31 cellular contexts compared by ENCODE assay signal in genomic region chr1:38084700-38085099, GRCh38. TPM values are rescaled to one million over a fixed set of nuclear protein-coding genes. Genes with fewer than 3 reads are reported as not detected.
DNase-seq lines count a peak whose midpoint lies in the region; ATAC-seq and TF ChIP-seq lines count a peak whose summit lies in the region.
"Had no signal": no experiment of that assay in that cellular context is flagged by ENCODE, and none has a peak within 500 bp of the region (broad histone marks: within the 10 kb centered on the region; RNA-seq: fewer than 3 reads in every experiment).

No MANE protein-coding gene starts in this region.

- no peak for TF ChIP-seq CTCF in heart right ventricle (IDR thresholded peaks at IDR 0.05)
- TF ChIP-seq CTCF in nephron progenitor cell (IDR thresholded peaks at IDR 0.05), result no peak

- H2BK12ac ChIP-seq in neuronal stem cell (ENCODE audit: low read length), result no peak overlapping the region

- no peak overlapping the region for H3K4me3 Mint-ChIP-seq in nephron progenitor cell
- H3K4me3 Mint-ChIP-seq: activated CD8-positive, alpha-beta T cell treated with anti-CD3 and anti-CD28 coated beads for 36 hours; activated naive CD4-positive, alpha-beta T cell treated with anti-CD3 and anti-CD28 coated beads, Interleukin-2, amount 50 U/mL, for 24 hours; effector memory CD8-positive, alpha-beta T cell; naive thymus-derived CD8-positive, alpha-beta T cell; type B pancreatic cell had no signal

- H3K4me3 ChIP-seq in heart right ventricle (no peak overlapping the region), neuronal stem cell (ENCODE audit: low read length in 2 of 2) (no peak overlapping the region)
- H3K4me3 ChIP-seq: cardiac muscle cell, hepatocyte, SJSA1 had no signal

- no peak overlapping the region for H2BK15ac ChIP-seq in neuronal stem cell (ENCODE audit: low read length)

- H3K36me3 Mint-ChIP-seq in nephron progenitor cell (ENCODE audit: low read depth), result no peaks in the 10 kb centered on the region
- H3K36me3 Mint-ChIP-seq: activated naive CD4-positive, alpha-beta T cell treated with anti-CD3 and anti-CD28 coated beads, Interleukin-2, amount 50 U/mL, for 24 hours; naive thymus-derived CD8-positive, alpha-beta T cell; type B pancreatic cell had no signal

- H3K36me3 ChIP-seq in heart right ventricle, result no peaks in the 10 kb centered on the region
- no peaks in the 10 kb centered on the region for H3K36me3 ChIP-seq in neuronal stem cell (replicated peaks in 1 of 2; ENCODE audit: control insufficient read depth in 2 of 2, insufficient read depth in 2 of 2, low read length in 2 of 2)
- H3K36me3 ChIP-seq: cardiac muscle cell, SJSA1 had no signal

- DNase-seq in DMS 273 (lab: John Stamatoyannopoulos, UW; ENCODE audit: unreplicated experiment), result peak; percentile 98
- DNase-seq in NCI-H69 (lab: John Stamatoyannopoulos, UW), result peak; percentile 73
- peak; percentile 41 to 43 for DNase-seq in heart right ventricle
- DNase-seq in neuronal stem cell (ENCODE audit: low spot score), result no peak
- DNase-seq in nephron progenitor cell, result no peak
- DNase-seq in amniotic stem cell (lab: John Stamatoyannopoulos, UW), result no peak
- DNase-seq: activated CD4-positive, alpha-beta T cell treated with anti-CD3 and anti-CD28 coated beads for 1 hour; activated CD8-positive, alpha-beta T cell treated with anti-CD3 and anti-CD28 coated beads for 36 hours; aorta; cortex of kidney; DMS79; effector memory CD8-positive, alpha-beta T cell; foreskin fibroblast; GDM1; HCEC 1CT; naive thymus-derived CD8-positive, alpha-beta T cell; NCI-H1436 treated with DMSO at 0.1 percent for 48 hours; NCI-H526 treated with DMSO at 0.1 percent for 48 hours; retina; stimulated activated CD4-positive, alpha-beta T cell treated with anti-CD3 and anti-CD28 coated beads, Interleukin-12 subunit alpha, Interleukin-12 subunit beta, amount 100 ng/mL, for 4 hours; stimulated activated CD4-positive, alpha-beta T cell treated with anti-CD3 and anti-CD28 coated beads, Interleukin-4, amount 100 ng/mL, for 1 hour had no signal

- H3K9ac ChIP-seq in neuronal stem cell (ENCODE audit: low read depth, low read length, poor library complexity), result no peak overlapping the region

- peak overlapping the region; percentile 4 for H2BK5ac ChIP-seq in neuronal stem cell (ENCODE audit: low read length)

- peaks cover 0 to 19% (median 8%) of the 10 kb centered on the region in 7 donors for H3K27me3 ChIP-seq in heart right ventricle
- no peaks in the 10 kb centered on the region for H3K27me3 ChIP-seq in neuronal stem cell (ENCODE audit: control insufficient read depth in 3 of 3, insufficient read depth in 3 of 3, low read depth in 1 of 3, low read length in 3 of 3)
- H3K27me3 ChIP-seq: cardiac muscle cell, hepatocyte, SJSA1 had no signal

- no peak overlapping the region for H4K91ac ChIP-seq in neuronal stem cell (ENCODE audit: low read depth, low read length, poor library complexity)

- no peak overlapping the region for H3K4ac ChIP-seq in neuronal stem cell (ENCODE audit: low read length)

- H3K18ac ChIP-seq in neuronal stem cell (ENCODE audit: low read length), result no peak overlapping the region

- no peak overlapping the region for H3K23ac ChIP-seq in neuronal stem cell (ENCODE audit: low read depth, low read length, poor library complexity)

- 38 to 42% methylated on average over 1 of the region's 1 CpG for WGBS in heart right ventricle, 2 donors
- WGBS in neuronal stem cell (ENCODE audit: extremely low coverage in 2 of 2, insufficient read length in 2 of 2, insufficient replicate concordance in 1 of 2), 2 donors, result no CpG with 5 or more reads among the region's 1 CpG

- H3K27ac ChIP-seq in heart right ventricle (peak overlapping the region in 3 of 10 donors; percentile 5 to 31 (median 14)), neuronal stem cell (replicated peaks; ENCODE audit: low read length) (no peak overlapping the region)
- H3K27ac ChIP-seq: cardiac muscle cell, hepatocyte, SJSA1 had no signal

- no peak overlapping the region for H3K14ac ChIP-seq in neuronal stem cell (ENCODE audit: low read length)

- intact Hi-C loops in heart right ventricle (cut with DNase I), result no loop called here

- peaks cover 0 to 15% (median 5%) of the 10 kb centered on the region in 9 donors for H3K4me1 ChIP-seq in heart right ventricle
- H3K4me1 ChIP-seq in neuronal stem cell (ENCODE audit: control insufficient read depth in 2 of 2, insufficient read depth in 1 of 2, low read depth in 1 of 2, low read length in 2 of 2), result peaks cover 24 to 43% of the 10 kb centered on the region in 2 donors
- H3K4me1 ChIP-seq: SJSA1 had no signal

- no peak overlapping the region for H3K4me2 ChIP-seq in neuronal stem cell (ENCODE audit: insufficient read depth, low read length, poor library complexity, severe bottlenecking)
- H3K4me2 ChIP-seq: hepatocyte had no signal

- no peaks in the 10 kb centered on the region for H3K4me1 Mint-ChIP-seq in nephron progenitor cell
- H3K4me1 Mint-ChIP-seq: activated naive CD4-positive, alpha-beta T cell treated with anti-CD3 and anti-CD28 coated beads, Interleukin-2, amount 50 U/mL, for 24 hours had no signal

- H3K27ac Mint-ChIP-seq in nephron progenitor cell, result no peak overlapping the region
- H3K27ac Mint-ChIP-seq: activated CD8-positive, alpha-beta T cell treated with anti-CD3 and anti-CD28 coated beads for 36 hours; activated naive CD4-positive, alpha-beta T cell treated with anti-CD3 and anti-CD28 coated beads, Interleukin-2, amount 50 U/mL, for 24 hours; activated T-helper 2 cell treated with anti-CD3 and anti-CD28 coated beads, Interferon-gamma antibody, Interleukin-2, Interleukin-4, amounts not matched to agents 10 μg/mL and 5 μg/mL and 100 μg/mL, durations not matched to agents 14 hours and 24 hours and 36 hours; effector memory CD8-positive, alpha-beta T cell; naive thymus-derived CD8-positive, alpha-beta T cell; type B pancreatic cell had no signal

- H3K9me3 ChIP-seq in heart right ventricle, result no peaks in the 10 kb centered on the region
- no peaks in the 10 kb centered on the region for H3K9me3 ChIP-seq in neuronal stem cell (replicated peaks in 1 of 2; ENCODE audit: control insufficient read depth in 2 of 2, insufficient read depth in 1 of 2, low read depth in 1 of 2, low read length in 2 of 2)
- H3K9me3 ChIP-seq: SJSA1 had no signal

- no peaks in the 10 kb centered on the region for H3K9me3 Mint-ChIP-seq in nephron progenitor cell
- H3K9me3 Mint-ChIP-seq: activated CD8-positive, alpha-beta T cell treated with anti-CD3 and anti-CD28 coated beads for 36 hours; activated naive CD4-positive, alpha-beta T cell treated with anti-CD3 and anti-CD28 coated beads, Interleukin-2, amount 50 U/mL, for 24 hours; activated T-helper 2 cell treated with anti-CD3 and anti-CD28 coated beads, Interferon-gamma antibody, Interleukin-2, Interleukin-4, amounts not matched to agents 10 μg/mL and 5 μg/mL and 100 μg/mL, durations not matched to agents 14 hours and 24 hours and 36 hours; effector memory CD8-positive, alpha-beta T cell; naive thymus-derived CD8-positive, alpha-beta T cell; type B pancreatic cell had no signal

- ATAC-seq in heart right ventricle, result peak; percentile 75 to 98 (median 91)
- ATAC-seq in HG03457 (IDR thresholded peaks at IDR 0.05; ENCODE audit: unreplicated experiment), result no peak
- no peak for ATAC-seq in GM19452 (IDR thresholded peaks at IDR 0.05; ENCODE audit: unreplicated experiment)
- ATAC-seq: activated CD8-positive, alpha-beta T cell treated with anti-CD3 and anti-CD28 coated beads for 36 hours; effector memory CD8-positive, alpha-beta T cell; naive thymus-derived CD8-positive, alpha-beta T cell had no signal

- H4K8ac ChIP-seq in neuronal stem cell (ENCODE audit: low read depth, low read length), result no peak overlapping the region

- no peak overlapping the region for H2AK5ac ChIP-seq in neuronal stem cell (ENCODE audit: low read depth, low read length)

- H3K79me1 ChIP-seq in neuronal stem cell (ENCODE audit: low read depth, low read length), result peaks cover 5% of the 10 kb centered on the region

- H2AFZ ChIP-seq in neuronal stem cell (ENCODE audit: low read length), result no peak overlapping the region
- H2AFZ ChIP-seq: hepatocyte had no signal

- H3K27me3 Mint-ChIP-seq in nephron progenitor cell (ENCODE audit: low read depth, poor library complexity), result peaks cover 32% of the 10 kb centered on the region

- H2BK120ac ChIP-seq in neuronal stem cell (ENCODE audit: low read depth, low read length), result no peak overlapping the region

RNA-seq across cellular contexts. Expression of gene POU3F1, which starts 38.1 kb away (rescaled TPM):
- total RNA-seq in heart right ventricle, result under 1 TPM in 2 of 10 donors, not detected in 8; 0.13 to 0.22 TPM
- under 1 TPM in 1 of 2 donors, not detected in 1; 0.03 TPM for polyA plus RNA-seq in heart right ventricle
- 34.6 TPM for polyA plus RNA-seq in neuronal stem cell (2013, experiment 1 of 2)
- 34.4 TPM for polyA plus RNA-seq in neuronal stem cell (2013, experiment 2 of 2)
- total RNA-seq: hepatocyte, subcutaneous adipose tissue had no signal
- polyA plus RNA-seq: aorta, BJ had no signal

Comparison
In these comparisons a context has a peak if more than half of its experiments do, and no peak if none do; other contexts are left out.
1. DNase-seq: peak in DMS 273 (single experiment), NCI-H69 (single experiment) and heart right ventricle (2 of 2); none in neuronal stem cell (single experiment), nephron progenitor cell (single experiment) and amniotic stem cell (single experiment).
2. ATAC-seq: peak in heart right ventricle (8 of 8); none in HG03457 (single experiment) and GM19452 (single experiment).